ENCODE assay signal across 17 cellular contexts in the genomic region with DNA sequence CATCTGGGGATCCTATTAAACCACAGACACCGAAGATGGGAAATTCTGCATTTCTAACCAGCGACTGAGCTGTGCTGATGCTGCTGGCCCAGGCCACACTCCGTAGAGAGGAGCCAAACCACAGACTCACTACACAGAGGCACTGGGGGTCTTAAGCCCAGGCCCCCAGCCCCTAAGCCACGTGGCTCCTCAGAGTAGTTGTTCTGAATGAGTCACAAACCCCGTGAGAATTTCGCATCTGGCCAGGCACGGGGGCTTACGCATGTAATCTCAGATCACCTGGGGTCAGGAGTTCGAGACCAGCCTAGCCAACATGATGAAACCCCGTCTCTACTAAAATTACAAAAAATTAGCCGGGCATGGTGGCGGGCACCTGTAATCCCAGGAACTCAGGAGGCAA. TPM values are rescaled to one million over a fixed set of nuclear protein-coding genes. Genes with fewer than 3 reads are reported as not detected.
A peak's percentile ranks its signal among the peaks of the same experiment; 100 is the strongest.
DNase-seq lines count a peak whose midpoint lies in the region; ATAC-seq and TF ChIP-seq lines count a peak whose summit lies in the region.
"Had no signal": no experiment of that assay in that cellular context is flagged by ENCODE, and none has a peak within 500 bp of the region (broad histone marks: within the 10 kb centered on the region; RNA-seq: fewer than 3 reads in every experiment).

No MANE protein-coding gene starts in this region.

- H3K27ac ChIP-seq in PC-3 (ENCODE audit: low read length) = peak overlapping the region; percentile 18; the same call in 1 of the 2 replicates
- H3K27ac ChIP-seq in sigmoid colon = peak overlapping the region in 3 of 4 donors; percentile 11 to 43 (median 32)

- no peak for TF ChIP-seq EP300 in sigmoid colon (IDR thresholded peaks at IDR 0.05)

- no peaks in the 10 kb centered on the region for H3K36me3 Mint-ChIP-seq in chondrocyte (ENCODE audit: low read depth)
- H3K36me3 Mint-ChIP-seq: CD8-positive, alpha-beta T cell had no signal

- intact Hi-C loops in PC-3 (cut with micrococcal nuclease) (loop anchor here (5.0 kb wide), 1 partner anchor 49 kb away; no protein-coding TSS in a partner anchor), sigmoid colon (cut with DNase I) (no loop called here)

- no peak overlapping the region for H3K9ac ChIP-seq in PC-3 (ENCODE audit: low read length)

- H3K4me3 ChIP-seq in PC-3 (ENCODE audit: low read length) (no peak overlapping the region), sigmoid colon (no peak overlapping the region)
- H3K4me3 ChIP-seq: HAP-1 had no signal

- H3K27me3 Mint-ChIP-seq in chondrocyte (ENCODE audit: low read depth) = no peaks in the 10 kb centered on the region

- H4K20me1 ChIP-seq in PC-3 (ENCODE audit: low read length) = no peaks in the 10 kb centered on the region

- H3K36me3 ChIP-seq in PC-3 (ENCODE audit: low read depth, low read length) (no peaks in the 10 kb centered on the region), sigmoid colon (no peaks in the 10 kb centered on the region)
- H3K36me3 ChIP-seq: HAP-1 had no signal

- no peak for TF ChIP-seq POLR2A in sigmoid colon (IDR thresholded peaks at IDR 0.05)

- 0 out of 2 replicates have a peak overlapping the region, but pooled peaks have one; percentile 9 for H3K4me2 ChIP-seq in PC-3 (ENCODE audit: low read length)

- ATAC-seq in PC-3 = no peak
- ATAC-seq: CD8-positive, alpha-beta T cell had no signal

- H3K4me1 ChIP-seq in PC-3 (ENCODE audit: insufficient read depth, low read length) (peaks cover 11% of the 10 kb centered on the region; the same call in 1 of the 2 replicates), sigmoid colon (peaks cover 0 to 7% (median 0%) of the 10 kb centered on the region in 4 donors)
- H3K4me1 ChIP-seq: HAP-1 had no signal

- peak overlapping the region; percentile 65 for H3K27ac Mint-ChIP-seq in chondrocyte (ENCODE audit: unreplicated experiment)
- H3K27ac Mint-ChIP-seq: CD8-positive, alpha-beta T cell had no signal

- no peaks in the 10 kb centered on the region for H3K79me2 ChIP-seq in PC-3 (ENCODE audit: low read length)

- peak; percentile 40 for DNase-seq in EH (ENCODE audit: low read depth)
- DNase-seq in PC-3 = no peak
- no peak for DNase-seq in chondrocyte (ENCODE audit: low spot score)
- no peak for DNase-seq in sigmoid colon
- no peak for DNase-seq in amniotic stem cell (lab: John Stamatoyannopoulos, UW)
- DNase-seq in NCI-H345 treated with DMSO at 0.1 percent for 48 hours (lab: John Stamatoyannopoulos, UW; ENCODE audit: unreplicated experiment) = no peak
- DNase-seq in cerebellum (ENCODE audit: low spot score) = no peak
- DNase-seq: ACHN; CD8-positive, alpha-beta T cell; NCI-H1417 treated with DMSO at 0.1 percent for 48 hours; NCI-H2029 treated with DMSO at 0.1 percent for 48 hours; NCI-H2227 treated with DMSO at 0.1 percent for 48 hours; NCI-H526; NK-92 treated with Interleukin-12 subunit alpha and Interleukin-12 subunit beta, amount 100 ng/mL, for 24 hours had no signal

- H3K9me2 ChIP-seq in PC-3 (replicated peaks; ENCODE audit: low read length) = no peaks in the 10 kb centered on the region

- no peaks in the 10 kb centered on the region for H3K9me3 ChIP-seq in PC-3 (ENCODE audit: low read length)
- H3K9me3 ChIP-seq in sigmoid colon = no peaks in the 10 kb centered on the region
- H3K9me3 ChIP-seq: HAP-1 had no signal

- H2AFZ ChIP-seq in PC-3 (ENCODE audit: low read length) = no peak overlapping the region

- TF ChIP-seq CTCF in PC-3 (conservative IDR thresholded peaks at IDR 0.05; ENCODE audit: low read depth, low read length) = no peak
- no peak for TF ChIP-seq CTCF in chondrocyte (IDR thresholded peaks at IDR 0.05)
- no peak for TF ChIP-seq CTCF in sigmoid colon (IDR thresholded peaks at IDR 0.05)

- H3K4me3 Mint-ChIP-seq in chondrocyte (ENCODE audit: unreplicated experiment) = no peak overlapping the region
- H3K4me3 Mint-ChIP-seq: CD8-positive, alpha-beta T cell had no signal

- H3K27me3 ChIP-seq in PC-3 (ENCODE audit: low read length) (no peaks in the 10 kb centered on the region), sigmoid colon (no peaks in the 10 kb centered on the region)

- peaks cover 13% of the 10 kb centered on the region for H3K4me1 Mint-ChIP-seq in chondrocyte (ENCODE audit: low read depth)

- no TSS peak for BruUV-seq in PC-3 (replicated peaks; lab: Mats Ljungman, UMichigan)

- H3K9me3 Mint-ChIP-seq in chondrocyte (ENCODE audit: low read depth) = peaks cover 5% of the 10 kb centered on the region
- H3K9me3 Mint-ChIP-seq: CD8-positive, alpha-beta T cell had no signal

- 87 to 89% methylated on average over 12 of the region's 12 CpGs for WGBS in sigmoid colon, 2 donors

- CTCF ChIA-PET in PC-3 (lab: Charles Lee) = no interaction called here

- POLR2A ChIA-PET in PC-3 (lab: Charles Lee; ENCODE audit: unreplicated experiment) = no interaction called here

- no peaks in the 10 kb centered on the region for H3F3A ChIP-seq in PC-3 (ENCODE audit: low read length, unreplicated experiment)

RNA-seq across cellular contexts. Expression of a gene that starts 2.8 kb away (rescaled TPM):
- not detected in 2 replicates for total RNA-seq in PC-3 (2014; rRNA removed)
- total RNA-seq in chondrocyte = not detected in 3 replicates
- not detected for total RNA-seq in sigmoid colon
- not detected for polyA plus RNA-seq in sigmoid colon
- not detected for total RNA-seq in cerebellum
- total RNA-seq: CD8-positive, alpha-beta T cell; Daoy had no signal
- polyA plus RNA-seq: BJ had no signal

RNA-seq across cellular contexts. Expression of a gene that starts 15.5 kb away (rescaled TPM):
- total RNA-seq in PC-3 (2014; rRNA removed) = 0.18 TPM in 1 of 2 replicates, not detected in the other
- total RNA-seq in chondrocyte = not detected in 3 replicates
- total RNA-seq in sigmoid colon = not detected
- 1 to 10 TPM in 1 of 3 donors, under 1 TPM in 1, not detected in 1; 0.34 to 1.2 TPM for polyA plus RNA-seq in sigmoid colon
- not detected for total RNA-seq in cerebellum
- total RNA-seq: Daoy had no signal
- polyA plus RNA-seq: BJ had no signal

RNA-seq across cellular contexts. Expression of a gene that starts 22.1 kb away (rescaled TPM):
- not detected in 2 replicates for total RNA-seq in PC-3 (2014; rRNA removed)
- total RNA-seq in chondrocyte = not detected in 3 replicates
- not detected for total RNA-seq in sigmoid colon
- not detected for polyA plus RNA-seq in sigmoid colon
- not detected for total RNA-seq in cerebellum
- total RNA-seq: CD8-positive, alpha-beta T cell; Daoy had no signal
- polyA plus RNA-seq: BJ had no signal

RNA-seq across cellular contexts. Expression of a gene that starts 44.1 kb away (rescaled TPM):
- total RNA-seq in PC-3 (2014; rRNA removed) (192 and 271 TPM in 2 replicates), chondrocyte (7.9 to 10.4 TPM (median 9.6 TPM) in 3 replicates), sigmoid colon (10 to 100 TPM; 32.7 to 47.4 (median 37.3) TPM), cerebellum (9.1 TPM)
- 100 to 1,000 TPM; 157 to 181 (median 177) TPM for polyA plus RNA-seq in sigmoid colon
